ENCODE assay signal across 1 cellular context in genomic region chr12:114684098-114684869, GRCh38.
A peak's percentile ranks its signal among the peaks of the same experiment; 100 is the strongest.
TF ChIP-seq lines count a peak whose summit lies in the region.

Gene TBX3, minus strand, starts transcription at chr12:114684175. Its CDS starts 975 bp downstream, at chr12:114683200.

TF ChIP-seq in HepG2, 621 proteins besides CTCF, POLR2A, EP300 and RAD21 (continued from another document and continues in another):
- no peak for TF ChIP-seq GMEB2 (CRISPR knock-in tag; IDR thresholded peaks at IDR 0.05; ENCODE audit: low read depth)
- TF ChIP-seq ZFP82 (CRISPR knock-in tag; IDR thresholded peaks at IDR 0.05; ENCODE audit: borderline replicate concordance), result 0 out of 2 replicates have a peak, but pooled peaks have one; percentile 40
- peak; percentile 96; the same call in 1 of the 2 replicates for TF ChIP-seq ZNF343 (CRISPR knock-in tag; IDR thresholded peaks at IDR 0.05)
- TF ChIP-seq NFE2L1 (CRISPR knock-in tag; IDR thresholded peaks at IDR 0.05; ENCODE audit: borderline replicate concordance), result no peak
- TF ChIP-seq ZNF382 (CRISPR knock-in tag; IDR thresholded peaks at IDR 0.05; ENCODE audit: borderline replicate concordance), result no peak
- TF ChIP-seq ZSCAN30 (CRISPR knock-in tag; IDR thresholded peaks at IDR 0.05), result no peak
- peak; percentile 69; the same call in 1 of the 2 replicates for TF ChIP-seq ESRRA (CRISPR knock-in tag; IDR thresholded peaks at IDR 0.05; ENCODE audit: low read depth)
- no peak for TF ChIP-seq TCF12 (IDR thresholded peaks at IDR 0.05)
- peak; percentile 99 for TF ChIP-seq TCF12 (CRISPR knock-in tag; IDR thresholded peaks at IDR 0.05)
- no peak for TF ChIP-seq DDIT3 (CRISPR knock-in tag; IDR thresholded peaks at IDR 0.05)
- TF ChIP-seq SRSF9 (IDR thresholded peaks at IDR 0.05; ENCODE audit: borderline replicate concordance, insufficient read depth, low read depth, low read length, poor library complexity, severe bottlenecking), result no peak
- TF ChIP-seq RFX3 (CRISPR knock-in tag; IDR thresholded peaks at IDR 0.05), result no peak
- TF ChIP-seq ADNP (CRISPR knock-in tag; IDR thresholded peaks at IDR 0.05), result no peak
- 0 out of 2 replicates have a peak, but pooled peaks have one; percentile 2 for TF ChIP-seq NFIC (IDR thresholded peaks at IDR 0.05; ENCODE audit: low read length)
- peak; percentile 43; the same call in 1 of the 2 replicates for TF ChIP-seq ZNF451 (CRISPR knock-in tag; IDR thresholded peaks at IDR 0.05)
- TF ChIP-seq KMT2A (CRISPR knock-in tag; IDR thresholded peaks at IDR 0.05), result 0 out of 2 replicates have a peak, but pooled peaks have one; percentile 27
- no peak for TF ChIP-seq EZH2 (conservative IDR thresholded peaks at IDR 0.05; ENCODE audit: low read depth, low read length)
- TF ChIP-seq SMARCC2 (IDR thresholded peaks at IDR 0.05), result no peak
- peak; percentile 70; the same call in 1 of the 2 replicates for TF ChIP-seq ZNF564 (CRISPR knock-in tag; IDR thresholded peaks at IDR 0.05)
- TF ChIP-seq HOXD1 (CRISPR knock-in tag; IDR thresholded peaks at IDR 0.05), result peak; percentile 86
- TF ChIP-seq ZNF766 (CRISPR knock-in tag; IDR thresholded peaks at IDR 0.05; ENCODE audit: borderline replicate concordance), result no peak
- TF ChIP-seq BRCA1 (CRISPR knock-in tag; IDR thresholded peaks at IDR 0.05), result peak; percentile 93; the same call in 1 of the 2 replicates
- TF ChIP-seq CBX1 (IDR thresholded peaks at IDR 0.05; ENCODE audit: low read depth), result no peak
- peak; percentile 36 for TF ChIP-seq ELF1 (CRISPR knock-in tag; IDR thresholded peaks at IDR 0.05)
- TF ChIP-seq FOXP1 (IDR thresholded peaks at IDR 0.05), result 0 out of 2 replicates have a peak, but pooled peaks have one; percentile 53
- TF ChIP-seq FOXP1 (CRISPR knock-in tag; IDR thresholded peaks at IDR 0.05), result peak; percentile 72; the same call in 1 of the 2 replicates
- TF ChIP-seq ZNF20 (CRISPR knock-in tag; IDR thresholded peaks at IDR 0.05), result peak; percentile 90; the same call in 1 of the 2 replicates
- no peak for TF ChIP-seq ZNF251 (CRISPR knock-in tag; IDR thresholded peaks at IDR 0.05)
- TF ChIP-seq ZNF296 (CRISPR knock-in tag; conservative IDR thresholded peaks at IDR 0.05), result 0 out of 2 replicates have a peak, but pooled peaks have one; percentile 13
- peak; percentile 52; the same call in 1 of the 2 replicates for TF ChIP-seq ZNF713 (CRISPR knock-in tag; IDR thresholded peaks at IDR 0.05)
- TF ChIP-seq FOXO4 (CRISPR knock-in tag; conservative IDR thresholded peaks at IDR 0.05), result no peak
- TF ChIP-seq ZNF232 (CRISPR knock-in tag; IDR thresholded peaks at IDR 0.05; ENCODE audit: borderline replicate concordance), result peak; percentile 82; the same call in 1 of the 2 replicates
- peak; percentile 68 for TF ChIP-seq SIN3A (IDR thresholded peaks at IDR 0.05; ENCODE audit: borderline replicate concordance, low read depth, low read length)
- TF ChIP-seq FUBP1 (CRISPR knock-in tag; IDR thresholded peaks at IDR 0.05; ENCODE audit: borderline replicate concordance), result no peak
- TF ChIP-seq ZNF749 (CRISPR knock-in tag; IDR thresholded peaks at IDR 0.05; ENCODE audit: borderline replicate concordance), result peak; percentile 86
- peak; percentile 74 for TF ChIP-seq HMG20B (CRISPR knock-in tag; conservative IDR thresholded peaks at IDR 0.05)
- TF ChIP-seq MTF2 (CRISPR knock-in tag; IDR thresholded peaks at IDR 0.05; ENCODE audit: borderline replicate concordance), result no peak; the same call in 1 of the 2 replicates
- peak; percentile 56; the same call in 1 of the 2 replicates for TF ChIP-seq GMEB1 (CRISPR knock-in tag; IDR thresholded peaks at IDR 0.05; ENCODE audit: borderline replicate concordance)
- TF ChIP-seq DMTF1 (CRISPR knock-in tag; IDR thresholded peaks at IDR 0.05), result no peak
- peak; percentile 95 for TF ChIP-seq ZNF333 (CRISPR knock-in tag; IDR thresholded peaks at IDR 0.05; ENCODE audit: borderline replicate concordance)
- no peak for TF ChIP-seq ZNF597 (CRISPR knock-in tag; IDR thresholded peaks at IDR 0.05)
- no peak for TF ChIP-seq NRL (CRISPR knock-in tag; IDR thresholded peaks at IDR 0.05; ENCODE audit: borderline replicate concordance)
- TF ChIP-seq SRF (IDR thresholded peaks at IDR 0.05; ENCODE audit: low read depth, low read length), result no peak
- TF ChIP-seq ZC3H13 (CRISPR knock-in tag; IDR thresholded peaks at IDR 0.05), result peak; percentile 43; the same call in 1 of the 2 replicates
- 0 out of 2 replicates have a peak, but pooled peaks have one; percentile 7 for TF ChIP-seq SMAD3 (CRISPR knock-in tag; IDR thresholded peaks at IDR 0.05)
- no peak for TF ChIP-seq ZNF180 (CRISPR knock-in tag; IDR thresholded peaks at IDR 0.05; ENCODE audit: borderline replicate concordance, low read depth)
- TF ChIP-seq NCOA1 (CRISPR knock-in tag; IDR thresholded peaks at IDR 0.05), result no peak; the same call in 1 of the 2 replicates
- no peak for TF ChIP-seq PAWR (CRISPR knock-in tag; IDR thresholded peaks at IDR 0.05; ENCODE audit: borderline replicate concordance)
- TF ChIP-seq ZNF775 (CRISPR knock-in tag; IDR thresholded peaks at IDR 0.05; ENCODE audit: borderline replicate concordance), result peak; percentile 95
- TF ChIP-seq ZNF205 (CRISPR knock-in tag; IDR thresholded peaks at IDR 0.05), result peak; percentile 87
- no peak for TF ChIP-seq PAF1 (CRISPR knock-in tag; IDR thresholded peaks at IDR 0.05)
- TF ChIP-seq MEF2D (CRISPR knock-in tag; IDR thresholded peaks at IDR 0.05), result peak; percentile 78; the same call in 1 of the 2 replicates
- TF ChIP-seq ZNF101 (CRISPR knock-in tag; IDR thresholded peaks at IDR 0.05; ENCODE audit: borderline replicate concordance, low read depth), result no peak
- TF ChIP-seq BRF2 (CRISPR knock-in tag; IDR thresholded peaks at IDR 0.05), result peak; percentile 79; the same call in 1 of the 2 replicates
- peak; percentile 61; the same call in 1 of the 2 replicates for TF ChIP-seq KDM2A (CRISPR knock-in tag; IDR thresholded peaks at IDR 0.05; ENCODE audit: borderline replicate concordance, low read depth)
- peak; percentile 53 for TF ChIP-seq MAX (IDR thresholded peaks at IDR 0.05)
- TF ChIP-seq ZNF639 (CRISPR knock-in tag; conservative IDR thresholded peaks at IDR 0.05), result 0 out of 2 replicates have a peak, but pooled peaks have one; percentile 41
